ENCODE assay signal across 15 cellular contexts in genomic region chr9:125161284-125161918, GRCh38. TPM values are rescaled to one million over a fixed set of nuclear protein-coding genes. Genes with fewer than 3 reads are reported as not detected.
DNase-seq lines count a peak whose midpoint lies in the region; ATAC-seq and TF ChIP-seq lines count a peak whose summit lies in the region.
"Had no signal": no experiment of that assay in that cellular context is flagged by ENCODE, and none has a peak within 500 bp of the region (broad histone marks: within the 10 kb centered on the region; RNA-seq: fewer than 3 reads in every experiment).

No MANE protein-coding gene starts in this region.

- H2BK12ac ChIP-seq in mesenchymal stem cell (ENCODE audit: low read length in 2 of 2): no peak overlapping the region

- no peak overlapping the region for H2BK5ac ChIP-seq in mesenchymal stem cell (ENCODE audit: low read depth, low read length, poor library complexity, severe bottlenecking)

- DNase-seq in Right ventricle myocardium inferior (ENCODE audit: missing footprints) (no peak), cardiac septum (ENCODE audit: low spot score) (no peak), choroid plexus epithelial cell (ENCODE audit: low read depth) (peak; percentile 62), mesenchymal stem cell (no peak), upper lobe of left lung (peak in 1 of 2 donors; percentile 40), type B pancreatic cell (ENCODE audit: extremely low spot score, unreplicated experiment) (no peak), GM13976 (ENCODE audit: low spot score) (no peak), COLO668 (lab: John Stamatoyannopoulos, UW; ENCODE audit: unreplicated experiment) (no peak)
- DNase-seq: activated CD4-positive, alpha-beta T cell treated with anti-CD3 and anti-CD28 coated beads, Interleukin-2, amount 50 U/mL, for 4 hours; activated naive CD4-positive, alpha-beta T cell treated with anti-CD3 and anti-CD28 coated beads, Interleukin-2, amount 10 ng/mL, durations not matched to agents 7 days and 5 days; effector memory CD4-positive, alpha-beta T cell; NCI-H1048; NCI-H82; stimulated activated CD4-positive, alpha-beta T cell treated with anti-CD3 and anti-CD28 coated beads, Interleukin-2, amount 100 ng/mL, for 24 hours; stimulated activated naive CD8-positive, alpha-beta T cell treated with anti-CD3 and anti-CD28 coated beads, Interleukin-15, amount 100 ng/mL, for 72 hours had no signal

- no peak overlapping the region for H4K8ac ChIP-seq in mesenchymal stem cell (ENCODE audit: low read length)

- H3K9me3 Mint-ChIP-seq in type B pancreatic cell: no peaks in the 10 kb centered on the region
- H3K9me3 Mint-ChIP-seq: activated naive CD4-positive, alpha-beta T cell treated with anti-CD3 and anti-CD28 coated beads, Interleukin-2, amount 10 ng/mL, durations not matched to agents 7 days and 5 days; stimulated activated naive CD8-positive, alpha-beta T cell treated with anti-CD3 and anti-CD28 coated beads, Interleukin-15, amount 100 ng/mL, for 72 hours had no signal

- peak overlapping the region; percentile 17 for H3K9ac ChIP-seq in mesenchymal stem cell (ENCODE audit: low read length)

- TF ChIP-seq EP300 in upper lobe of left lung (IDR thresholded peaks at IDR 0.05): no peak

- H3K14ac ChIP-seq in mesenchymal stem cell (ENCODE audit: low read length in 2 of 2): no peak overlapping the region

- no peak overlapping the region for H3K4ac ChIP-seq in mesenchymal stem cell (ENCODE audit: low read depth in 1 of 2, low read length in 2 of 2)

- in situ Hi-C loops in GM13976 (cut with MboI; ENCODE audit: low sequenced_read_pairs, unreplicated experiment): no loop called here

- no peak overlapping the region for H2BK120ac ChIP-seq in mesenchymal stem cell (ENCODE audit: low read depth, low read length)

- ATAC-seq in Right ventricle myocardium inferior (peak; percentile 50), upper lobe of left lung (ENCODE audit: low FRiP score in 2 of 2) (peak; percentile 49 to 70)
- ATAC-seq: stimulated activated naive CD8-positive, alpha-beta T cell treated with anti-CD3 and anti-CD28 coated beads, Interleukin-15, amount 100 ng/mL, for 72 hours had no signal

- H2AK5ac ChIP-seq in mesenchymal stem cell (ENCODE audit: low read length, severe bottlenecking): no peak overlapping the region

- peaks cover 4% of the 10 kb centered on the region for H3K4me1 Mint-ChIP-seq in type B pancreatic cell (ENCODE audit: unreplicated experiment)
- H3K4me1 Mint-ChIP-seq: activated naive CD4-positive, alpha-beta T cell treated with anti-CD3 and anti-CD28 coated beads, Interleukin-2, amount 10 ng/mL, durations not matched to agents 7 days and 5 days had no signal

- no peak overlapping the region for H3K18ac ChIP-seq in mesenchymal stem cell (ENCODE audit: low read depth in 1 of 2, low read length in 2 of 2)

- H3K4me1 ChIP-seq in mesenchymal stem cell (ENCODE audit: control insufficient read depth, insufficient read depth, low read depth, low read length): peaks cover 4% of the 10 kb centered on the region
- peaks cover 9 to 20% (median 14%) of the 10 kb centered on the region in 4 donors for H3K4me1 ChIP-seq in upper lobe of left lung

- H3K23ac ChIP-seq in mesenchymal stem cell (ENCODE audit: low read length in 2 of 2): no peak overlapping the region

- H3K79me1 ChIP-seq in mesenchymal stem cell (replicated peaks; ENCODE audit: low read length, poor library complexity, severe bottlenecking): peaks cover 11% of the 10 kb centered on the region

- no peaks in the 10 kb centered on the region for H3K27me3 Mint-ChIP-seq in type B pancreatic cell
- H3K27me3 Mint-ChIP-seq: activated naive CD4-positive, alpha-beta T cell treated with anti-CD3 and anti-CD28 coated beads, Interleukin-2, amount 10 ng/mL, durations not matched to agents 7 days and 5 days; stimulated activated naive CD8-positive, alpha-beta T cell treated with anti-CD3 and anti-CD28 coated beads, Interleukin-15, amount 100 ng/mL, for 72 hours had no signal

- TF ChIP-seq POLR2A in upper lobe of left lung (IDR thresholded peaks at IDR 0.05): no peak

- intact Hi-C loops in Right ventricle myocardium inferior (cut with DNase I) (no loop called here), cardiac septum (cut with DNase I) (no loop called here)

- H3K36me3 ChIP-seq in mesenchymal stem cell (ENCODE audit: control insufficient read depth in 1 of 2, insufficient read depth in 2 of 2, low read depth in 1 of 2, low read length in 2 of 2): peaks cover 2 to 15% of the 10 kb centered on the region in 2 experiments
- peaks cover 0 to 23% (median 4%) of the 10 kb centered on the region in 4 donors for H3K36me3 ChIP-seq in upper lobe of left lung

- H4K91ac ChIP-seq in mesenchymal stem cell (ENCODE audit: low read length): no peak overlapping the region

- TF ChIP-seq CTCF in choroid plexus epithelial cell (conservative IDR thresholded peaks at IDR 0.05; ENCODE audit: low read depth, low read length) (no peak), upper lobe of left lung (IDR thresholded peaks at IDR 0.05) (no peak), type B pancreatic cell (conservative IDR thresholded peaks at IDR 0.05) (no peak), GM13976 (IDR thresholded peaks at IDR 0.05; ENCODE audit: borderline replicate concordance, control extremely low read depth, extremely low read depth, insufficient read depth, missing control alignments) (no peak)

- H3K4me2 ChIP-seq in mesenchymal stem cell (ENCODE audit: low read length, poor library complexity, severe bottlenecking): no peak overlapping the region

- H3K4me3 Mint-ChIP-seq in type B pancreatic cell: no peak overlapping the region
- H3K4me3 Mint-ChIP-seq: activated naive CD4-positive, alpha-beta T cell treated with anti-CD3 and anti-CD28 coated beads, Interleukin-2, amount 10 ng/mL, durations not matched to agents 7 days and 5 days; stimulated activated naive CD8-positive, alpha-beta T cell treated with anti-CD3 and anti-CD28 coated beads, Interleukin-15, amount 100 ng/mL, for 72 hours had no signal

- peaks cover 8% of the 10 kb centered on the region for H3K36me3 Mint-ChIP-seq in type B pancreatic cell

- H3K27ac ChIP-seq in mesenchymal stem cell (ENCODE audit: low read length, poor library complexity, severe bottlenecking) (no peak overlapping the region), upper lobe of left lung (peak overlapping the region; percentile 24 to 69 (median 35))

- 85% methylated on average over 2 of the region's 3 CpGs for WGBS in mesenchymal stem cell
- 59 to 63% methylated on average over 3 of the region's 3 CpGs for WGBS in upper lobe of left lung, 2 donors

- H2BK15ac ChIP-seq in mesenchymal stem cell (ENCODE audit: low read depth, poor library complexity, severe bottlenecking): no peak overlapping the region

- H2AFZ ChIP-seq in mesenchymal stem cell (ENCODE audit: low read depth, low read length): no peak overlapping the region

- H3K4me3 ChIP-seq in choroid plexus epithelial cell (ENCODE audit: low read depth, low read length) (no peak overlapping the region), mesenchymal stem cell (ENCODE audit: insufficient read depth in 1 of 2, low read depth in 1 of 2, low read length in 2 of 2) (no peak overlapping the region), upper lobe of left lung (no peak overlapping the region)

- no peak overlapping the region for H3K27ac Mint-ChIP-seq in type B pancreatic cell
- H3K27ac Mint-ChIP-seq: activated naive CD4-positive, alpha-beta T cell treated with anti-CD3 and anti-CD28 coated beads, Interleukin-2, amount 10 ng/mL, durations not matched to agents 7 days and 5 days; stimulated activated naive CD8-positive, alpha-beta T cell treated with anti-CD3 and anti-CD28 coated beads, Interleukin-15, amount 100 ng/mL, for 72 hours had no signal

- no peaks in the 10 kb centered on the region for H3K9me3 ChIP-seq in mesenchymal stem cell (ENCODE audit: control insufficient read depth, low read length)
- H3K9me3 ChIP-seq in upper lobe of left lung: no peaks in the 10 kb centered on the region

- H3K27me3 ChIP-seq in mesenchymal stem cell (ENCODE audit: control insufficient read depth in 1 of 2, insufficient read depth in 1 of 2, low read length in 2 of 2) (no peaks in the 10 kb centered on the region), upper lobe of left lung (no peaks in the 10 kb centered on the region)

RNA-seq across cellular contexts. Expression of gene SCAI, which starts 18.1 kb away (rescaled TPM):
- total RNA-seq in Right ventricle myocardium inferior (3.4 TPM), cardiac septum (4.8 TPM), upper lobe of left lung (10 to 100 TPM; 12.9 to 77.5 (median 23.4) TPM), type B pancreatic cell (ENCODE audit: low replicate concordance) (10.5 and 12.8 TPM in 2 replicates)
- polyA plus RNA-seq in mesenchymal stem cell (2013, experiment 1 of 2): 2.6 TPM
- polyA plus RNA-seq in mesenchymal stem cell (2013, experiment 2 of 2): 2.4 TPM

RNA-seq across cellular contexts. Expression of gene PPP6C, which starts 28.2 kb away (rescaled TPM):
- total RNA-seq in Right ventricle myocardium inferior (39.4 TPM), cardiac septum (32.5 TPM), upper lobe of left lung (10 to 100 TPM in 4 of 6 donors, 1 to 10 TPM in 2; 7.5 to 42.5 (median 36.7) TPM), type B pancreatic cell (ENCODE audit: low replicate concordance) (30.2 and 35.2 TPM in 2 replicates)
- 26.0 TPM for polyA plus RNA-seq in mesenchymal stem cell (2013, experiment 1 of 2)
- 27.6 TPM for polyA plus RNA-seq in mesenchymal stem cell (2013, experiment 2 of 2)

RNA-seq across cellular contexts. Expression of gene RABEPK, which starts 38.9 kb away (rescaled TPM):
- 8.3 TPM for total RNA-seq in Right ventricle myocardium inferior
- total RNA-seq in cardiac septum: 9.4 TPM
- polyA plus RNA-seq in mesenchymal stem cell (2013, experiment 1 of 2): 23.3 TPM
- polyA plus RNA-seq in mesenchymal stem cell (2013, experiment 2 of 2): 22.8 TPM
- 10 to 100 TPM in 4 of 6 donors, 1 to 10 TPM in 2; 4.9 to 16.6 (median 12.7) TPM for total RNA-seq in upper lobe of left lung
- 14.9 and 19.0 TPM in 2 replicates for total RNA-seq in type B pancreatic cell (ENCODE audit: low replicate concordance)
